In genomic region chr5:320524-321232, GRCh38 we compare ENCODE assay signal across 8 cellular contexts. TPM values are rescaled to one million over a fixed set of nuclear protein-coding genes. Genes with fewer than 3 reads are reported as not detected.
DNase-seq lines count a peak whose midpoint lies in the region; ATAC-seq and TF ChIP-seq lines count a peak whose summit lies in the region.

No MANE protein-coding gene starts in this region.

- H3K9me3 ChIP-seq in iPS-18a (ENCODE audit: control insufficient read depth, low read depth, low read length) (no peaks in the 10 kb centered on the region), tibial artery (no peaks in the 10 kb centered on the region)

- no peaks in the 10 kb centered on the region for H3K36me3 ChIP-seq in iPS-18a (ENCODE audit: control insufficient read depth, low read depth, low read length)
- H3K36me3 ChIP-seq in tibial artery, result peaks cover 12 to 18% (median 12%) of the 10 kb centered on the region in 3 donors

- H3K36me3 Mint-ChIP-seq in activated T-cell treated with anti-CD3 and anti-CD28 coated beads, Interleukin-2, amount 50 U/mL, for 4 hours (ENCODE audit: insufficient read depth), result peaks cover 5% of the 10 kb centered on the region

- peaks cover 9% of the 10 kb centered on the region for H3K4me1 Mint-ChIP-seq in activated T-cell treated with anti-CD3 and anti-CD28 coated beads, Interleukin-2, amount 50 U/mL, for 4 hours (ENCODE audit: low read depth)

- TF ChIP-seq CTCF in WI38 (IDR thresholded peaks at IDR 0.05; ENCODE audit: low read depth, low read length) (no peak), tibial artery (IDR thresholded peaks at IDR 0.05) (no peak)

- peak overlapping the region; percentile 78 for H3K4me3 Mint-ChIP-seq in activated T-cell treated with anti-CD3 and anti-CD28 coated beads, Interleukin-2, amount 50 U/mL, for 4 hours

- H3K4me1 ChIP-seq in iPS-18a (ENCODE audit: control insufficient read depth, low read depth, low read length) (peaks cover 3% of the 10 kb centered on the region), tibial artery (peaks cover 0 to 24% (median 22%) of the 10 kb centered on the region in 4 donors)

- peaks cover 30% of the 10 kb centered on the region for H3K27me3 Mint-ChIP-seq in activated T-cell treated with anti-CD3 and anti-CD28 coated beads, Interleukin-2, amount 50 U/mL, for 4 hours (ENCODE audit: low read depth)

- DNase-seq in activated T-cell treated with anti-CD3 and anti-CD28 coated beads, Interleukin-2, amount 50 U/mL, for 4 hours, result no peak
- no peak for DNase-seq in activated T-cell treated with anti-CD3 and anti-CD28 coated beads, Interleukin-2, amount 50 U/mL, for 1 hour
- DNase-seq in tibial artery (no peak), left lobe of liver (ENCODE audit: low spot score) (no peak), COLO829 (ENCODE audit: low spot score) (no peak)

- H3K27ac ChIP-seq in iPS-18a (ENCODE audit: low read length), result no peak overlapping the region
- H3K27ac ChIP-seq in tibial artery, result no peak overlapping the region

- H3K4me3 ChIP-seq in WI38 (ENCODE audit: low read depth, low read length) (peak overlapping the region; percentile 75), iPS-18a (ENCODE audit: low read length) (peak overlapping the region; percentile 60), tibial artery (peak overlapping the region; percentile 40 to 50)

- intact Hi-C loops in tibial artery (cut with DNase I; ENCODE audit: low total_unique reads), result no loop called here

- H3K27me3 ChIP-seq in iPS-18a (ENCODE audit: control insufficient read depth, insufficient read depth, low read length) (peaks cover 60% of the 10 kb centered on the region), tibial artery (peaks cover 0 to 56% of the 10 kb centered on the region in 2 donors)

- ATAC-seq in activated T-cell treated with anti-CD3 and anti-CD28 coated beads, Interleukin-2, amount 50 U/mL, for 4 hours, result no peak
- ATAC-seq in left lobe of liver (no peak), HG03139 (IDR thresholded peaks at IDR 0.05; ENCODE audit: unreplicated experiment) (no peak)

- no peak overlapping the region for H3K9ac ChIP-seq in iPS-18a (ENCODE audit: low read length)

- H3K9me3 Mint-ChIP-seq in activated T-cell treated with anti-CD3 and anti-CD28 coated beads, Interleukin-2, amount 50 U/mL, for 4 hours, result no peaks in the 10 kb centered on the region

RNA-seq across cellular contexts. Expression of gene AHRR, which starts 0.8 kb away (rescaled TPM):
- total RNA-seq in activated T-cell treated with anti-CD3 and anti-CD28 coated beads, Interleukin-2, amount 50 U/mL, for 4 hours, result 10 to 100 TPM; 17.2 to 22.8 (median 22.2) TPM
- 0.81 TPM for total RNA-seq in left lobe of liver

RNA-seq across cellular contexts. Expression of gene PDCD6, which starts 49.2 kb away (rescaled TPM):
- total RNA-seq in activated T-cell treated with anti-CD3 and anti-CD28 coated beads, Interleukin-2, amount 50 U/mL, for 4 hours, result 100 to 1,000 TPM in 2 of 3 donors, 10 to 100 TPM in 1; 98.9 to 107 (median 101) TPM
- 37.1 TPM for total RNA-seq in left lobe of liver

Comparison
In these comparisons a context has a peak if more than half of its experiments do, and no peak if none do; other contexts are left out.
1. RNA of gene AHRR, which starts 0.8 kb away (total RNA-seq): 17.2 to 22.8 TPM in activated T-cell treated with anti-CD3 and anti-CD28 coated beads, Interleukin-2, amount 50 U/mL, for 4 hours; 0.81 TPM in left lobe of liver (single experiment); every median in the first group is over 10 times any median in the second.
2. Peak in every context shown above with its lines, with median percentiles within 50 percentile points of each other: H3K4me3 ChIP-seq.